Comparison of ENCODE assay signal across 30 cellular contexts in genomic region chr5:142851731-142852130, GRCh38.
"Had no signal": no experiment of that assay in that cellular context is flagged by ENCODE, and none has a peak within 500 bp of the region (broad histone marks: within the 10 kb centered on the region; RNA-seq: fewer than 3 reads in every experiment).

No MANE protein-coding gene starts in this region.

- H3K9me3 Mint-ChIP-seq: activated CD4-positive, alpha-beta T cell treated with anti-CD3 and anti-CD28 coated beads, Interleukin-2, amount 10 ng/mL, durations not matched to agents 24 days and 14 days; activated CD8-positive, alpha-beta T cell treated with anti-CD3 and anti-CD28 coated beads for 36 hours; activated naive CD8-positive, alpha-beta T cell treated with anti-CD3 and anti-CD28 coated beads for 36 hours; activated T-cell treated with anti-CD3 and anti-CD28 coated beads, Interleukin-2, amount 50 U/mL, for 72 hours; activated T-helper 17 cell treated with anti-CD3 and anti-CD28 coated beads, Interleukin-2, amount 50 U/mL, for 72 hours had no signal

- H3K27me3 Mint-ChIP-seq: activated CD4-positive, alpha-beta T cell treated with anti-CD3 and anti-CD28 coated beads, Interleukin-2, amount 10 ng/mL, durations not matched to agents 24 days and 14 days; activated CD8-positive, alpha-beta T cell treated with anti-CD3 and anti-CD28 coated beads for 36 hours; activated naive CD8-positive, alpha-beta T cell treated with anti-CD3 and anti-CD28 coated beads for 36 hours; activated T-helper 17 cell treated with anti-CD3 and anti-CD28 coated beads, Interleukin-2, amount 50 U/mL, for 72 hours had no signal

- ATAC-seq: activated CD8-positive, alpha-beta T cell treated with anti-CD3 and anti-CD28 coated beads for 36 hours; activated T-cell treated with anti-CD3 and anti-CD28 coated beads, Interleukin-2, amount 50 U/mL, for 72 hours; activated T-helper 17 cell treated with anti-CD3 and anti-CD28 coated beads, Interleukin-2, amount 50 U/mL, for 72 hours; Panc1 had no signal

- H3K4me3 Mint-ChIP-seq: activated CD4-positive, alpha-beta T cell treated with anti-CD3 and anti-CD28 coated beads, Interleukin-2, amount 10 ng/mL, durations not matched to agents 24 days and 14 days; activated CD8-positive, alpha-beta T cell treated with anti-CD3 and anti-CD28 coated beads for 36 hours; activated naive CD8-positive, alpha-beta T cell treated with anti-CD3 and anti-CD28 coated beads for 36 hours; activated T-cell treated with anti-CD3 and anti-CD28 coated beads, Interleukin-2, amount 50 U/mL, for 72 hours; activated T-helper 17 cell treated with anti-CD3 and anti-CD28 coated beads, Interleukin-2, amount 50 U/mL, for 72 hours had no signal

- H3K4me3 ChIP-seq: SJCRH30, SK-N-MC had no signal

- H3K27me3 ChIP-seq: brain microvascular endothelial cell, SJCRH30 had no signal

- DNase-seq: activated CD4-positive, alpha-beta T cell treated with anti-CD3 and anti-CD28 coated beads, Interleukin-2, amount 10 ng/mL, durations not matched to agents 24 days and 14 days; activated CD4-positive, alpha-beta T cell treated with anti-CD3 and anti-CD28 coated beads, Interleukin-2, amount 50 U/mL, for 4 hours; activated CD8-positive, alpha-beta T cell treated with anti-CD3 and anti-CD28 coated beads for 36 hours; activated effector memory CD4-positive, alpha-beta T cell treated with anti-CD3 and anti-CD28 coated beads, Interleukin-2, amount 50 U/mL, for 16 hours; activated naive CD4-positive, alpha-beta T cell; activated naive CD4-positive, alpha-beta T cell treated with anti-CD3 and anti-CD28 coated beads, Interleukin-2, amount 50 U/mL, for 16 hours; activated naive CD8-positive, alpha-beta T cell treated with anti-CD3 and anti-CD28 coated beads for 36 hours; activated T-cell treated with anti-CD3 and anti-CD28 coated beads, Interleukin-2, amount 50 U/mL, for 1 hour; activated T-cell treated with anti-CD3 and anti-CD28 coated beads, Interleukin-2, amount 50 U/mL, for 72 hours; amniotic stem cell; aorta; brain microvascular endothelial cell; central memory CD4-positive, alpha-beta T cell; Karpas-422; KBM-7; NCI-H1105; NCI-H1417 treated with DMSO at 0.1 percent for 48 hours; NCI-H187 treated with DMSO at 0.1 percent for 48 hours; NCI-H2081; NCI-H2171 treated with DMSO at 0.1 percent for 48 hours; NCI-H2227 treated with DMSO at 0.1 percent for 48 hours; NCI-H446 treated with DMSO at 0.1 percent for 48 hours; NCI-H524 treated with DMSO at 0.1 percent for 48 hours; SHP77; SJCRH30; T1000; WERI-Rb-1 had no signal

- H3K27ac ChIP-seq: brain microvascular endothelial cell, SJCRH30, SK-N-MC, WERI-Rb-1 had no signal

- H3K36me3 ChIP-seq: brain microvascular endothelial cell, SJCRH30, WERI-Rb-1 had no signal

- H3K36me3 Mint-ChIP-seq: activated naive CD8-positive, alpha-beta T cell treated with anti-CD3 and anti-CD28 coated beads for 36 hours had no signal

- H3K9me3 ChIP-seq: SJCRH30 had no signal

- H3K27ac Mint-ChIP-seq: activated CD4-positive, alpha-beta T cell treated with anti-CD3 and anti-CD28 coated beads, Interleukin-2, amount 10 ng/mL, durations not matched to agents 24 days and 14 days; activated CD8-positive, alpha-beta T cell treated with anti-CD3 and anti-CD28 coated beads for 36 hours; activated naive CD8-positive, alpha-beta T cell treated with anti-CD3 and anti-CD28 coated beads for 36 hours; activated T-cell treated with anti-CD3 and anti-CD28 coated beads, Interleukin-2, amount 50 U/mL, for 72 hours; activated T-helper 17 cell treated with anti-CD3 and anti-CD28 coated beads, Interleukin-2, amount 50 U/mL, for 72 hours had no signal
